In genomic region chr16:30633526-30633925, GRCh38 we compare ENCODE assay signal across 8 cellular contexts. TPM values are rescaled to one million over a fixed set of nuclear protein-coding genes. Genes with fewer than 3 reads are reported as not detected.
A peak's percentile ranks its signal among the peaks of the same experiment; 100 is the strongest.
DNase-seq lines count a peak whose midpoint lies in the region; ATAC-seq and TF ChIP-seq lines count a peak whose summit lies in the region.

No MANE protein-coding gene starts in this region.

- H3K27ac ChIP-seq in KOPT-K1 (ENCODE audit: low read depth, low read length, poor library complexity, severe bottlenecking) (peak overlapping the region; percentile 83), cingulate gyrus (ENCODE audit: low read depth, low read length) (peak overlapping the region; percentile 93)
- H3K27ac ChIP-seq in naive thymus-derived CD4-positive, alpha-beta T cell (ENCODE audit: low read depth, low read length): peak overlapping the region; percentile 94

- H3K36me3 ChIP-seq in KOPT-K1 (ENCODE audit: insufficient read depth, low read length): no peaks in the 10 kb centered on the region
- no peaks in the 10 kb centered on the region for H3K36me3 ChIP-seq in naive thymus-derived CD4-positive, alpha-beta T cell (ENCODE audit: control insufficient read depth in 2 of 3, insufficient read depth in 3 of 3, low read length in 3 of 3)

- peak overlapping the region; percentile 85 for H3K4me3 ChIP-seq in AG04449 (ENCODE audit: low read depth, low read length)
- H3K4me3 ChIP-seq in naive thymus-derived CD4-positive, alpha-beta T cell (ENCODE audit: low read length): peak overlapping the region; percentile 68

- no peak for TF ChIP-seq CTCF in AG04449 (IDR thresholded peaks at IDR 0.05; ENCODE audit: insufficient read depth, low read length, missing control alignments)

- H3K9me3 ChIP-seq in KOPT-K1 (ENCODE audit: insufficient read depth, low read length, poor library complexity, severe bottlenecking): no peaks in the 10 kb centered on the region
- H3K9me3 ChIP-seq in naive thymus-derived CD4-positive, alpha-beta T cell (ENCODE audit: control insufficient read depth in 2 of 3, low read length in 3 of 3): no peaks in the 10 kb centered on the region

- intact Hi-C loops in naive thymus-derived CD4-positive, alpha-beta T cell (cut with micrococcal nuclease): loop anchor here in 1 of 2 donors (5.0 kb wide), 1 partner anchor 186 kb away; the partner anchor contains the start of gene SEPHS2

- DNase-seq in AG04449 (ENCODE audit: low read depth, low spot score) (no peak), anterior cingulate cortex (lab: John Stamatoyannopoulos, UW) (no peak), MV-4-11 (lab: John Stamatoyannopoulos, UW) (no peak)
- DNase-seq in naive thymus-derived CD4-positive, alpha-beta T cell: no peak

- H3K27me3 Mint-ChIP-seq in naive thymus-derived CD4-positive, alpha-beta T cell: no peaks in the 10 kb centered on the region

- CTCF ChIA-PET in AG04449 (lab: Yijun Ruan, JAX): interaction anchor here (1.1 kb wide), 1 partner anchor 184 kb away, joined by 3 read pairs; no protein-coding TSS in a partner anchor
- CTCF ChIA-PET in naive thymus-derived CD4-positive, alpha-beta T cell (lab: Charles Lee): interaction anchor here (0.6 kb wide), 1 partner anchor 156 kb away, joined by 4 read pairs; no protein-coding TSS in a partner anchor

- POLR2A ChIA-PET in AG04449 (lab: Yijun Ruan, JAX): interaction anchor here (0.6 to 1.4 kb wide), 4 partner anchors 11 to 568 kb away, joined by 3 to 4 read pairs (median 3); partner anchors contain the start of gene ALDOA
- POLR2A ChIA-PET in naive thymus-derived CD4-positive, alpha-beta T cell (lab: Charles Lee): interaction anchor here (0.5 to 1.8 kb wide), 15 partner anchors 14 to 568 kb away, joined by 3 to 10 read pairs (median 3); partner anchors contain the start of genes CORO1A, PRR14, ZNF689 and ZNF764

- no peaks in the 10 kb centered on the region for H3K9me3 Mint-ChIP-seq in naive thymus-derived CD4-positive, alpha-beta T cell

- H3K4me3 Mint-ChIP-seq in naive thymus-derived CD4-positive, alpha-beta T cell: peak overlapping the region; percentile 86 to 99 (median 92)

- ATAC-seq in naive thymus-derived CD4-positive, alpha-beta T cell: no peak
- no peak for ATAC-seq in HG02938 (IDR thresholded peaks at IDR 0.05; ENCODE audit: unreplicated experiment)
- no peak for ATAC-seq in GM19023 (IDR thresholded peaks at IDR 0.05; ENCODE audit: unreplicated experiment)

- H3K27me3 ChIP-seq in naive thymus-derived CD4-positive, alpha-beta T cell (ENCODE audit: control insufficient read depth in 2 of 2, insufficient read depth in 2 of 2, low read length in 2 of 2): no peaks in the 10 kb centered on the region

- H3K4me1 ChIP-seq in naive thymus-derived CD4-positive, alpha-beta T cell (ENCODE audit: control insufficient read depth in 2 of 2, insufficient read depth in 2 of 2, low read length in 2 of 2): peaks cover 4 to 7% of the 10 kb centered on the region in 2 donors

- H3K4me1 Mint-ChIP-seq in naive thymus-derived CD4-positive, alpha-beta T cell: peaks cover 10 to 25% (median 20%) of the 10 kb centered on the region in 7 donors

- H3K27ac Mint-ChIP-seq in naive thymus-derived CD4-positive, alpha-beta T cell: peak overlapping the region; percentile 92 to 99 (median 98)

- no peaks in the 10 kb centered on the region for H3K36me3 Mint-ChIP-seq in naive thymus-derived CD4-positive, alpha-beta T cell

RNA-seq across cellular contexts. Expression of gene PRR14, which starts 17.2 kb away (rescaled TPM):
- total RNA-seq in naive thymus-derived CD4-positive, alpha-beta T cell: 10 to 100 TPM; 57.6 to 91.9 (median 82.5) TPM
- polyA plus RNA-seq in naive thymus-derived CD4-positive, alpha-beta T cell: 10 to 100 TPM; 13.3 to 20.9 TPM

RNA-seq across cellular contexts. Expression of gene ZNF689, which starts 23.3 kb away (rescaled TPM):
- total RNA-seq in naive thymus-derived CD4-positive, alpha-beta T cell: 10 to 100 TPM in 4 of 5 experiments, 1 to 10 TPM in 1; 6.8 to 14.6 (median 12.4) TPM
- polyA plus RNA-seq in naive thymus-derived CD4-positive, alpha-beta T cell: 10 to 100 TPM; 11.5 to 15.6 TPM

RNA-seq across cellular contexts. Expression of gene FBRS, which starts 24.7 kb away (rescaled TPM):
- total RNA-seq in naive thymus-derived CD4-positive, alpha-beta T cell: 100 to 1,000 TPM; 143 to 174 (median 164) TPM
- 1 to 10 TPM; 2.6 to 5.0 TPM for polyA plus RNA-seq in naive thymus-derived CD4-positive, alpha-beta T cell

RNA-seq across cellular contexts. Expression of gene ZNF785, which starts 48.0 kb away (rescaled TPM):
- 10 to 100 TPM; 10.2 to 37.1 (median 21.4) TPM for total RNA-seq in naive thymus-derived CD4-positive, alpha-beta T cell
- 1 to 10 TPM; 2.6 to 4.4 TPM for polyA plus RNA-seq in naive thymus-derived CD4-positive, alpha-beta T cell
